In genomic region chr1:67118191-67118590, GRCh38 we compare ENCODE assay signal across 22 cellular contexts. TPM values are rescaled to one million over a fixed set of nuclear protein-coding genes. Genes with fewer than 3 reads are reported as not detected.
"Had no signal": no experiment of that assay in that cellular context is flagged by ENCODE, and none has a peak within 500 bp of the region (broad histone marks: within the 10 kb centered on the region; RNA-seq: fewer than 3 reads in every experiment).

No MANE protein-coding gene starts in this region.

- DNase-seq: activated CD4-positive, alpha-beta T cell treated with anti-CD3 and anti-CD28 coated beads, Interleukin-2, amount 10 ng/mL, durations not matched to agents 7 days and 5 days; activated CD8-positive, alpha-beta T cell treated with anti-CD3 and anti-CD28 coated beads, Interleukin-2, amount 10 ng/mL, durations not matched to agents 7 days and 5 days; activated gamma-delta T cell; aorta; brain microvascular endothelial cell; caudate nucleus; effector CD4-positive, alpha-beta T cell; heart right ventricle; kidney; natural killer cell; stimulated activated CD4-positive, alpha-beta T cell treated with anti-CD3 and anti-CD28 coated beads, Interleukin-4, amount 100 ng/mL, for 24 hours; stimulated activated naive CD4-positive, alpha-beta T cell treated with Interleukin-2 at 50 U/mL for 16 hours had no signal

- FAIRE-seq: endometrium, kidney had no signal

RNA-seq across cellular contexts. Expression of gene C1orf141, which starts 16.6 kb away (rescaled TPM):
- total RNA-seq: activated CD4-positive, alpha-beta T cell treated with anti-CD3 and anti-CD28 coated beads, Interleukin-2, amount 10 ng/mL, durations not matched to agents 7 days and 5 days; activated CD8-positive, alpha-beta T cell treated with anti-CD3 and anti-CD28 coated beads, Interleukin-2, amount 10 ng/mL, durations not matched to agents 7 days and 5 days; activated T-helper 1 cell treated with anti-CD3 and anti-CD28 coated beads, Interleukin-12 subunit alpha, Interleukin-12 subunit beta, Interleukin-2, Interleukin-4 antibody, amounts not matched to agents 30 ng/mL and 10 ng/mL and 1 ng/mL, durations not matched to agents 14 hours and 24 hours and 36 hours; aorta; epithelial cell of proximal tubule; fibroblast of villous mesenchyme; heart right ventricle; kidney; left lobe of liver; lung microvascular endothelial cell; natural killer cell; osteocyte; progenitor cell of endocrine pancreas; T-helper 2 cell treated with Interferon-gamma antibody and Interleukin-4, amounts not matched to agents 100 ng/mL and 5 ng/mL, for 36 hours; thoracic aorta had no signal
- polyA plus RNA-seq: heart right ventricle had no signal

RNA-seq across cellular contexts. Expression of gene IL23R, which starts 48.1 kb away (rescaled TPM):
- total RNA-seq: epithelial cell of proximal tubule, fibroblast of villous mesenchyme, heart right ventricle, lung microvascular endothelial cell, osteocyte, progenitor cell of endocrine pancreas, thoracic aorta had no signal
- polyA plus RNA-seq: aorta, heart right ventricle had no signal
